In genomic region chr10:35424680-35425285, GRCh38 we compare ENCODE assay signal across 1 cellular context.
TF ChIP-seq lines count a peak whose summit lies in the region.

No MANE protein-coding gene starts in this region.

TF ChIP-seq in WTC11, 78 proteins besides CTCF, POLR2A, EP300 and RAD21 (continued from another document):
- no peak for TF ChIP-seq ZMAT4 (CRISPR knock-in tag; IDR thresholded peaks at IDR 0.05)
- TF ChIP-seq ARID4B (CRISPR knock-in tag; IDR thresholded peaks at IDR 0.05; ENCODE audit: borderline replicate concordance): no peak
- no peak for TF ChIP-seq FOXK1 (CRISPR knock-in tag; IDR thresholded peaks at IDR 0.05)
- TF ChIP-seq, protein P1, sequence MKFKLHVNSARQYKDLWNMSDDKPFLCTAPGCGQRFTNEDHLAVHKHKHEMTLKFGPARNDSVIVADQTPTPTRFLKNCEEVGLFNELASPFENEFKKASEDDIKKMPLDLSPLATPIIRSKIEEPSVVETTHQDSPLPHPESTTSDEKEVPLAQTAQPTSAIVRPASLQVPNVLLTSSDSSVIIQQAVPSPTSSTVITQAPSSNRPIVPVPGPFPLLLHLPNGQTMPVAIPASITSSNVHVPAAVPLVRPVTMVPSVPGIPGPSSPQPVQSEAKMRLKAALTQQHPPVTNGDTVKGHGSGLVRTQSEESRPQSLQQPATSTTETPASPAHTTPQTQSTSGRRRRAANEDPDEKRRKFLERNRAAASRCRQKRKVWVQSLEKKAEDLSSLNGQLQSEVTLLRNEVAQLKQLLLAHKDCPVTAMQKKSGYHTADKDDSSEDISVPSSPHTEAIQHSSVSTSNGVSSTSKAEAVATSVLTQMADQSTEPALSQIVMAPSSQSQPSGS (CRISPR knock-in tag; IDR thresholded peaks at IDR 0.05; ENCODE audit: borderline replicate concordance, low read depth): no peak
TF ChIP-seq in WTC11: peak in this region for 0.
